ENCODE assay signal across 15 cellular contexts in genomic region chr2:241112592-241112991, GRCh38. TPM values are rescaled to one million over a fixed set of nuclear protein-coding genes. Genes with fewer than 3 reads are reported as not detected.
DNase-seq lines count a peak whose midpoint lies in the region; ATAC-seq, FAIRE-seq and TF ChIP-seq lines count a peak whose summit lies in the region.
"Had no signal": no experiment of that assay in that cellular context is flagged by ENCODE, and none has a peak within 500 bp of the region (broad histone marks: within the 10 kb centered on the region; RNA-seq: fewer than 3 reads in every experiment).

No MANE protein-coding gene starts in this region.

- H3K18ac ChIP-seq in H9 (ENCODE audit: insufficient read length, low read depth, low read length) = no peak overlapping the region

- no peaks in the 10 kb centered on the region for H3K4me1 ChIP-seq in kidney (ENCODE audit: control insufficient read depth in 1 of 2, insufficient read depth in 1 of 2, low read depth in 1 of 2, low read length in 2 of 2)
- H3K4me1 ChIP-seq in H9 (ENCODE audit: insufficient read depth, low read length) = no peaks in the 10 kb centered on the region

- no peak overlapping the region for H3K23ac ChIP-seq in H9 (ENCODE audit: insufficient read length, low read depth, low read length)

- CTCF ChIA-PET in WTC11 (lab: Charles Lee) = no interaction called here

- H2BK120ac ChIP-seq in H9 (ENCODE audit: low read depth, low read length, poor library complexity, severe bottlenecking) = no peak overlapping the region

- POLR2A ChIA-PET in WTC11 (lab: Charles Lee) = no interaction called here

- no peak for FAIRE-seq in kidney (lab: Jason Lieb, UNC)
- FAIRE-seq: H1, HepG2 had no signal

- intact Hi-C loops in kidney (cut with DNase I) = no loop called here

- H4K8ac ChIP-seq in H9 (replicated peaks; ENCODE audit: insufficient read length, low read depth, low read length) = no peak overlapping the region

- H3K79me2 ChIP-seq in H9 (ENCODE audit: insufficient read depth, low read length) = no peaks in the 10 kb centered on the region

- H3K9ac ChIP-seq in kidney (ENCODE audit: low read length in 2 of 2) (no peak overlapping the region), H9 (ENCODE audit: extremely low read depth, insufficient read length, low read length) (no peak overlapping the region)

- H3K23me2 ChIP-seq in H9 (ENCODE audit: insufficient read length, low read depth, low read length, poor library complexity, severe bottlenecking) = no peaks in the 10 kb centered on the region

- peaks cover 3 to 49% (median 39%) of the 10 kb centered on the region in 3 experiments; a peak in 6 of 7 replicates for H3K36me3 Mint-ChIP-seq in H9 (ENCODE audit: insufficient read depth in 1 of 3, low read depth in 3 of 3)
- peaks cover 24% of the 10 kb centered on the region; the same call in 1 of the 2 replicates for H3K36me3 Mint-ChIP-seq in WTC11

- TF ChIP-seq CTCF in kidney (IDR thresholded peaks at IDR 0.05; ENCODE audit: borderline replicate concordance, extremely low read depth, insufficient read depth) (no peak), H9 (conservative IDR thresholded peaks at IDR 0.05) (no peak), WTC11 (IDR thresholded peaks at IDR 0.05) (no peak)

- no peaks in the 10 kb centered on the region for H4K20me1 ChIP-seq in H9 (ENCODE audit: control insufficient read depth, insufficient read depth, insufficient read length)

- H2AK5ac ChIP-seq in H9 (ENCODE audit: insufficient read length, low read length) = no peak overlapping the region

- H3K9me3 Mint-ChIP-seq in H9 = no peaks in the 10 kb centered on the region
- H3K9me3 Mint-ChIP-seq in WTC11 = no peaks in the 10 kb centered on the region

- H4K5ac ChIP-seq in H9 (ENCODE audit: insufficient read length, low read depth, low read length) = no peak overlapping the region

- no peak overlapping the region for H2BK5ac ChIP-seq in H9 (ENCODE audit: insufficient read length, low read length)

- H3K4me1 Mint-ChIP-seq in H9 (no peaks in the 10 kb centered on the region), WTC11 (no peaks in the 10 kb centered on the region)

- no peak overlapping the region for H2BK20ac ChIP-seq in H9 (ENCODE audit: low read depth, low read length, poor library complexity, severe bottlenecking)

- no CpG with 5 or more reads among the region's 8 CpGs for WGBS in H9 (ENCODE audit: extremely low coverage, insufficient read length, low lambda C conversion rate)

- H3K27me3 Mint-ChIP-seq in H9 (ENCODE audit: low read depth) (no peaks in the 10 kb centered on the region), WTC11 (ENCODE audit: low read depth) (no peaks in the 10 kb centered on the region)

- H3T11ph ChIP-seq in H9 (ENCODE audit: low read length) = no peak overlapping the region

- no peaks in the 10 kb centered on the region for H3K79me1 ChIP-seq in H9 (ENCODE audit: insufficient read depth, low read depth, low read length, poor library complexity, severe bottlenecking)

- H3K4me3 Mint-ChIP-seq in H9 (no peak overlapping the region), WTC11 (no peak overlapping the region)

- H3K14ac ChIP-seq in H9 (ENCODE audit: insufficient read depth, low read length) = no peak overlapping the region

- H3K4me3 ChIP-seq in kidney (ENCODE audit: low read length in 2 of 2) = no peak overlapping the region
- H3K4me3 ChIP-seq: upper lobe of left lung had no signal

- DNase-seq in stimulated activated naive CD4-positive, alpha-beta T cell (lab: John Stamatoyannopoulos, UW) = peak in 4 of 6 experiments; percentile 18 to 35 (median 22)
- DNase-seq in stimulated activated naive CD4-positive, alpha-beta T cell treated with Interleukin-2 at 50 U/mL for 16 hours (lab: John Stamatoyannopoulos, UW) = no peak
- peak; percentile 60 for DNase-seq in activated CD8-positive, alpha-beta memory T cell treated with anti-CD3 and anti-CD28 coated beads, Interleukin-2, amount 50 U/mL, for 1 hour (ENCODE audit: extremely low read depth)
- DNase-seq in kidney = peak; percentile 42
- no peak for DNase-seq in H9
- DNase-seq in NCI-H2227 (lab: John Stamatoyannopoulos, UW; ENCODE audit: unreplicated experiment) = no peak
- no peak for DNase-seq in WTC11 (ENCODE audit: low spot score)
- DNase-seq: brain microvascular endothelial cell, hippocampal formation, NCI-H1417 treated with DMSO at 0.1 percent for 48 hours had no signal

- H3K9me3 ChIP-seq in kidney (ENCODE audit: control insufficient read depth in 1 of 2, low read length in 2 of 2) = no peaks in the 10 kb centered on the region
- no peaks in the 10 kb centered on the region for H3K9me3 ChIP-seq in H9 (ENCODE audit: control insufficient read depth, low read depth, low read length)
- H3K9me3 ChIP-seq: upper lobe of left lung had no signal

- no peaks in the 10 kb centered on the region for H3K27me3 ChIP-seq in H9 (ENCODE audit: insufficient read depth, low read length)
- H3K27me3 ChIP-seq: brain microvascular endothelial cell, upper lobe of left lung had no signal

- H3K27ac ChIP-seq in kidney (ENCODE audit: low read depth in 2 of 2, low read length in 2 of 2) (no peak overlapping the region), H9 (ENCODE audit: insufficient read length, low read depth, low read length) (no peak overlapping the region)
- H3K27ac ChIP-seq: brain microvascular endothelial cell, upper lobe of left lung had no signal

- no peak overlapping the region for H2AFZ ChIP-seq in H9 (ENCODE audit: low read length)

- H2BK15ac ChIP-seq in H9 (ENCODE audit: low read depth, low read length) = no peak overlapping the region

- H2BK12ac ChIP-seq in H9 (ENCODE audit: insufficient read length, low read depth, low read length) = no peak overlapping the region

- ATAC-seq in WTC11 (no peak), HG03378 (IDR thresholded peaks at IDR 0.05; ENCODE audit: unreplicated experiment) (no peak)
- ATAC-seq: HepG2, Right ventricle myocardium inferior had no signal

- no peak overlapping the region for H3K4me2 ChIP-seq in H9 (ENCODE audit: insufficient read depth, insufficient read length, low read length)

- H3K4ac ChIP-seq in H9 (ENCODE audit: low read depth, low read length) = no peak overlapping the region

- no peak overlapping the region for H4K91ac ChIP-seq in H9 (ENCODE audit: insufficient read length, low read depth, low read length)

- H3K27ac Mint-ChIP-seq in H9 = peak overlapping the region in 1 of 3 experiments; percentile 6; a peak in 1 of 7 replicates
- no peak overlapping the region for H3K27ac Mint-ChIP-seq in WTC11

- H3K56ac ChIP-seq in H9 (ENCODE audit: insufficient read length, low read depth, low read length) = no peak overlapping the region

- peaks cover 0 to 3% of the 10 kb centered on the region in 2 donors for H3K36me3 ChIP-seq in kidney (ENCODE audit: control insufficient read depth in 1 of 2, insufficient read depth in 2 of 2, low read length in 2 of 2)
- H3K36me3 ChIP-seq: brain microvascular endothelial cell had no signal

TF ChIP-seq in WTC11, 78 proteins besides CTCF, POLR2A, EP300 and RAD21 (continues in another document):
- TF ChIP-seq NFE2L1 (CRISPR knock-in tag; IDR thresholded peaks at IDR 0.05) = no peak
- no peak for TF ChIP-seq JUN (CRISPR knock-in tag; IDR thresholded peaks at IDR 0.05)
- no peak for TF ChIP-seq ZNF423 (CRISPR knock-in tag; IDR thresholded peaks at IDR 0.05)
- TF ChIP-seq ZNF671 (CRISPR knock-in tag; IDR thresholded peaks at IDR 0.05) = no peak
- no peak for TF ChIP-seq TEAD4 (CRISPR knock-in tag; IDR thresholded peaks at IDR 0.05)
- TF ChIP-seq, protein P1, sequence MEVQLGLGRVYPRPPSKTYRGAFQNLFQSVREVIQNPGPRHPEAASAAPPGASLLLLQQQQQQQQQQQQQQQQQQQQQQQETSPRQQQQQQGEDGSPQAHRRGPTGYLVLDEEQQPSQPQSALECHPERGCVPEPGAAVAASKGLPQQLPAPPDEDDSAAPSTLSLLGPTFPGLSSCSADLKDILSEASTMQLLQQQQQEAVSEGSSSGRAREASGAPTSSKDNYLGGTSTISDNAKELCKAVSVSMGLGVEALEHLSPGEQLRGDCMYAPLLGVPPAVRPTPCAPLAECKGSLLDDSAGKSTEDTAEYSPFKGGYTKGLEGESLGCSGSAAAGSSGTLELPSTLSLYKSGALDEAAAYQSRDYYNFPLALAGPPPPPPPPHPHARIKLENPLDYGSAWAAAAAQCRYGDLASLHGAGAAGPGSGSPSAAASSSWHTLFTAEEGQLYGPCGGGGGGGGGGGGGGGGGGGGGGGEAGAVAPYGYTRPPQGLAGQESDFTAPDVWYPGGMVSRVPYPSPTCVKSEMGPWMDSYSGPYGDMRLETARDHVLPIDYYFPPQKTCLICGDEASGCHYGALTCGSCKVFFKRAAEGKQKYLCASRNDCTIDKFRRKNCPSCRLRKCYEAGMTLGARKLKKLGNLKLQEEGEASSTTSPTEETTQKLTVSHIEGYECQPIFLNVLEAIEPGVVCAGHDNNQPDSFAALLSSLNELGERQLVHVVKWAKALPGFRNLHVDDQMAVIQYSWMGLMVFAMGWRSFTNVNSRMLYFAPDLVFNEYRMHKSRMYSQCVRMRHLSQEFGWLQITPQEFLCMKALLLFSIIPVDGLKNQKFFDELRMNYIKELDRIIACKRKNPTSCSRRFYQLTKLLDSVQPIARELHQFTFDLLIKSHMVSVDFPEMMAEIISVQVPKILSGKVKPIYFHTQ (CRISPR knock-in tag; IDR thresholded peaks at IDR 0.05) = no peak
- TF ChIP-seq SMAD4 (CRISPR knock-in tag; IDR thresholded peaks at IDR 0.05) = no peak
- no peak for TF ChIP-seq MLX (CRISPR knock-in tag; IDR thresholded peaks at IDR 0.05)

RNA-seq across cellular contexts. Expression of gene MTERF4, which starts 10.5 kb away (rescaled TPM):
- total RNA-seq in kidney (41.5 TPM), H9 (2021) (35.0 and 36.6 TPM in 2 replicates), WTC11 (2021) (22.4 to 25.4 TPM (median 23.3 TPM) in 3 replicates)
- 24.3 TPM for polyA plus RNA-seq in kidney (ENCODE audit: insufficient read depth, low read depth, low replicate concordance)

RNA-seq across cellular contexts. Expression of gene PASK, which starts 36.7 kb away (rescaled TPM):
- total RNA-seq in kidney = 26.0 TPM
- 3.1 TPM for polyA plus RNA-seq in kidney (ENCODE audit: insufficient read depth, low read depth, low replicate concordance)
- total RNA-seq in H9 (2021) = 66.1 and 68.0 TPM in 2 replicates
- 64.7 to 80.9 TPM (median 72.8 TPM) in 3 replicates for total RNA-seq in WTC11 (2021)

RNA-seq across cellular contexts. Expression of gene PPP1R7, which starts 37.7 kb away (rescaled TPM):
- total RNA-seq in kidney = 64.6 TPM
- 94.9 TPM for polyA plus RNA-seq in kidney (ENCODE audit: insufficient read depth, low read depth, low replicate concordance)
- total RNA-seq in H9 (2021) = 60.2 and 60.4 TPM in 2 replicates
- total RNA-seq in WTC11 (2021) = 44.0 to 49.1 TPM (median 49.0 TPM) in 3 replicates

Comparison
In these comparisons a context has a peak if more than half of its experiments do, and no peak if none do; other contexts are left out.
1. DNase-seq: peak in stimulated activated naive CD4-positive, alpha-beta T cell (4 of 6), activated CD8-positive, alpha-beta memory T cell treated with anti-CD3 and anti-CD28 coated beads, Interleukin-2, amount 50 U/mL, for 1 hour (single experiment) and kidney (single experiment); none in stimulated activated naive CD4-positive, alpha-beta T cell treated with Interleukin-2 at 50 U/mL for 16 hours (single experiment), H9 (single experiment), NCI-H2227 (single experiment) and WTC11 (single experiment).